Comparison of ENCODE assay signal across 40 cellular contexts in genomic region chr3:164132878-164133277, GRCh38.
"Had no signal": no experiment of that assay in that cellular context is flagged by ENCODE, and none has a peak within 500 bp of the region (broad histone marks: within the 10 kb centered on the region; RNA-seq: fewer than 3 reads in every experiment).

No MANE protein-coding gene starts in this region.

- H3K27me3 ChIP-seq: adrenal gland, ascending aorta, body of pancreas, brain microvascular endothelial cell, breast epithelium, cardiac muscle cell had no signal

- H3K36me3 ChIP-seq: adrenal gland, ascending aorta, brain microvascular endothelial cell, breast epithelium, cardiac muscle cell had no signal

- ATAC-seq: activated naive CD4-positive, alpha-beta T cell treated with anti-CD3 and anti-CD28 coated beads, Interleukin-2, amount 50 U/mL, for 72 hours; activated naive CD8-positive, alpha-beta T cell treated with anti-CD3 and anti-CD28 coated beads, Interleukin-2, amount 50 U/mL, for 24 hours; activated T-cell treated with anti-CD3 and anti-CD28 coated beads, Interleukin-2, amount 50 U/mL, for 4 hours; activated T-cell treated with anti-CD3 and anti-CD28 coated beads, Interleukin-2, amount 50 U/mL, for 72 hours; activated T-helper 17 cell treated with anti-CD3 and anti-CD28 coated beads, Interleukin-2, amount 50 U/mL, for 72 hours; body of pancreas had no signal

- H3K27ac Mint-ChIP-seq: activated naive CD4-positive, alpha-beta T cell treated with anti-CD3 and anti-CD28 coated beads for 36 hours; activated naive CD4-positive, alpha-beta T cell treated with anti-CD3 and anti-CD28 coated beads, Interleukin-2, amount 10 ng/mL, durations not matched to agents 7 days and 5 days; activated naive CD4-positive, alpha-beta T cell treated with anti-CD3 and anti-CD28 coated beads, Interleukin-2, amount 50 U/mL, for 24 hours; activated naive CD4-positive, alpha-beta T cell treated with anti-CD3 and anti-CD28 coated beads, Interleukin-2, amount 50 U/mL, for 72 hours; activated naive CD8-positive, alpha-beta T cell; activated naive CD8-positive, alpha-beta T cell treated with anti-CD3 and anti-CD28 coated beads for 36 hours; activated naive CD8-positive, alpha-beta T cell treated with anti-CD3 and anti-CD28 coated beads, Interleukin-2, amount 10 ng/mL, durations not matched to agents 7 days and 5 days; activated naive CD8-positive, alpha-beta T cell treated with anti-CD3 and anti-CD28 coated beads, Interleukin-2, amount 50 U/mL, for 24 hours; activated T-cell treated with anti-CD3 and anti-CD28 coated beads, Interleukin-2, amount 50 U/mL, for 24 hours; activated T-cell treated with anti-CD3 and anti-CD28 coated beads, Interleukin-2, amount 50 U/mL, for 72 hours; activated T-helper 1 cell treated with anti-CD3 and anti-CD28 coated beads, Interleukin-12 subunit alpha, Interleukin-12 subunit beta, Interleukin-2, Interleukin-4 antibody, amounts not matched to agents 30 ng/mL and 10 ng/mL and 1 ng/mL, durations not matched to agents 14 hours and 24 hours and 36 hours; activated T-helper 17 cell treated with anti-CD3 and anti-CD28 coated beads, Interleukin-2, amount 50 U/mL, for 72 hours; activated T-helper 2 cell treated with anti-CD3 and anti-CD28 coated beads, Interferon-gamma antibody, Interleukin-2, Interleukin-4, amounts not matched to agents 10 μg/mL and 5 μg/mL and 100 μg/mL, durations not matched to agents 14 hours and 24 hours and 36 hours; brain had no signal

- H3K9me3 ChIP-seq: adrenal gland, ascending aorta, body of pancreas, breast epithelium had no signal

- H3K36me3 Mint-ChIP-seq: activated naive CD4-positive, alpha-beta T cell treated with anti-CD3 and anti-CD28 coated beads, Interleukin-2, amount 10 ng/mL, durations not matched to agents 7 days and 5 days; activated naive CD4-positive, alpha-beta T cell treated with anti-CD3 and anti-CD28 coated beads, Interleukin-2, amount 50 U/mL, for 24 hours; activated naive CD4-positive, alpha-beta T cell treated with anti-CD3 and anti-CD28 coated beads, Interleukin-2, amount 50 U/mL, for 72 hours; activated naive CD8-positive, alpha-beta T cell; activated naive CD8-positive, alpha-beta T cell treated with anti-CD3 and anti-CD28 coated beads for 36 hours; activated naive CD8-positive, alpha-beta T cell treated with anti-CD3 and anti-CD28 coated beads, Interleukin-2, amount 10 ng/mL, durations not matched to agents 7 days and 5 days; brain had no signal

- H3K4me1 ChIP-seq: adrenal gland, ascending aorta, body of pancreas, breast epithelium had no signal

- H3K27ac ChIP-seq: adrenal gland, ascending aorta, body of pancreas, brain microvascular endothelial cell, breast epithelium, cardiac muscle cell had no signal

- H3K4me1 Mint-ChIP-seq: activated naive CD4-positive, alpha-beta T cell treated with anti-CD3 and anti-CD28 coated beads, Interleukin-2, amount 10 ng/mL, durations not matched to agents 7 days and 5 days; activated naive CD4-positive, alpha-beta T cell treated with anti-CD3 and anti-CD28 coated beads, Interleukin-2, amount 50 U/mL, for 24 hours; activated naive CD8-positive, alpha-beta T cell treated with anti-CD3 and anti-CD28 coated beads for 36 hours; activated naive CD8-positive, alpha-beta T cell treated with anti-CD3 and anti-CD28 coated beads, Interleukin-2, amount 10 ng/mL, durations not matched to agents 7 days and 5 days; activated naive CD8-positive, alpha-beta T cell treated with anti-CD3 and anti-CD28 coated beads, Interleukin-2, amount 50 U/mL, for 24 hours; activated T-helper 17 cell treated with anti-CD3 and anti-CD28 coated beads, Interleukin-2, amount 50 U/mL, for 72 hours; brain; central memory CD8-positive, alpha-beta T cell had no signal

- FAIRE-seq: astrocyte, bronchial epithelial cell had no signal

- H3K4me3 ChIP-seq: adrenal gland, ascending aorta, body of pancreas, breast epithelium, cardiac muscle cell had no signal

- H3K9me3 Mint-ChIP-seq: activated naive CD8-positive, alpha-beta T cell treated with anti-CD3 and anti-CD28 coated beads, Interleukin-2, amount 10 ng/mL, durations not matched to agents 7 days and 5 days; activated T-cell treated with anti-CD3 and anti-CD28 coated beads, Interleukin-2, amount 50 U/mL, for 4 hours; activated T-helper 1 cell treated with anti-CD3 and anti-CD28 coated beads, Interleukin-12 subunit alpha, Interleukin-12 subunit beta, Interleukin-2, Interleukin-4 antibody, amounts not matched to agents 30 ng/mL and 10 ng/mL and 1 ng/mL, durations not matched to agents 14 hours and 24 hours and 36 hours; brain had no signal

- H3K27me3 Mint-ChIP-seq: activated naive CD4-positive, alpha-beta T cell treated with anti-CD3 and anti-CD28 coated beads, Interleukin-2, amount 10 ng/mL, durations not matched to agents 7 days and 5 days; activated naive CD4-positive, alpha-beta T cell treated with anti-CD3 and anti-CD28 coated beads, Interleukin-2, amount 50 U/mL, for 24 hours; activated naive CD8-positive, alpha-beta T cell; activated naive CD8-positive, alpha-beta T cell treated with anti-CD3 and anti-CD28 coated beads for 36 hours; activated naive CD8-positive, alpha-beta T cell treated with anti-CD3 and anti-CD28 coated beads, Interleukin-2, amount 10 ng/mL, durations not matched to agents 7 days and 5 days; activated naive CD8-positive, alpha-beta T cell treated with anti-CD3 and anti-CD28 coated beads, Interleukin-2, amount 50 U/mL, for 24 hours; activated T-cell treated with anti-CD3 and anti-CD28 coated beads, Interleukin-2, amount 50 U/mL, for 24 hours; activated T-helper 17 cell treated with anti-CD3 and anti-CD28 coated beads, Interleukin-2, amount 50 U/mL, for 72 hours; brain; central memory CD8-positive, alpha-beta T cell had no signal

- DNase-seq: activated effector memory CD4-positive, alpha-beta T cell treated with anti-CD3 and anti-CD28 coated beads, Interleukin-2, amount 50 U/mL, for 16 hours; activated effector memory CD4-positive, alpha-beta T cell treated with Interleukin-2 at 50 U/mL for 16 hours; activated gamma-delta T cell; activated gamma-delta T cell treated with Interleukin-2 at 50 U/mL for 16 hours; activated naive CD4-positive, alpha-beta T cell; activated naive CD4-positive, alpha-beta T cell treated with anti-CD3 and anti-CD28 coated beads for 36 hours; activated naive CD4-positive, alpha-beta T cell treated with anti-CD3 and anti-CD28 coated beads, Interleukin-2, amount 10 ng/mL, durations not matched to agents 7 days and 5 days; activated naive CD4-positive, alpha-beta T cell treated with anti-CD3 and anti-CD28 coated beads, Interleukin-2, amount 50 U/mL, for 16 hours; activated naive CD4-positive, alpha-beta T cell treated with Interleukin-2 at 50 U/mL for 16 hours; activated naive CD8-positive, alpha-beta T cell treated with anti-CD3 and anti-CD28 coated beads for 36 hours; activated naive CD8-positive, alpha-beta T cell treated with anti-CD3 and anti-CD28 coated beads, Interleukin-2, amount 10 ng/mL, durations not matched to agents 7 days and 5 days; activated naive CD8-positive, alpha-beta T cell treated with anti-CD3 and anti-CD28 coated beads, Interleukin-2, amount 50 U/mL, for 24 hours; activated T-cell treated with anti-CD3 and anti-CD28 coated beads, Interleukin-2, amount 50 U/mL, for 1 hour; activated T-cell treated with anti-CD3 and anti-CD28 coated beads, Interleukin-2, amount 50 U/mL, for 24 hours; activated T-cell treated with anti-CD3 and anti-CD28 coated beads, Interleukin-2, amount 50 U/mL, for 4 hours; activated T-cell treated with anti-CD3 and anti-CD28 coated beads, Interleukin-2, amount 50 U/mL, for 48 hours; activated T-cell treated with anti-CD3 and anti-CD28 coated beads, Interleukin-2, amount 50 U/mL, for 72 hours; adrenal gland; amniotic stem cell; amygdala; anterior cingulate cortex; aorta; body of pancreas; brain microvascular endothelial cell; caudate nucleus; central memory CD4-positive, alpha-beta T cell; cerebellar nuclear complex had no signal

- H3K4me3 Mint-ChIP-seq: activated naive CD4-positive, alpha-beta T cell treated with anti-CD3 and anti-CD28 coated beads for 36 hours; activated naive CD4-positive, alpha-beta T cell treated with anti-CD3 and anti-CD28 coated beads, Interleukin-2, amount 10 ng/mL, durations not matched to agents 7 days and 5 days; activated naive CD4-positive, alpha-beta T cell treated with anti-CD3 and anti-CD28 coated beads, Interleukin-2, amount 50 U/mL, for 24 hours; activated naive CD8-positive, alpha-beta T cell; activated naive CD8-positive, alpha-beta T cell treated with anti-CD3 and anti-CD28 coated beads for 36 hours; activated naive CD8-positive, alpha-beta T cell treated with anti-CD3 and anti-CD28 coated beads, Interleukin-2, amount 10 ng/mL, durations not matched to agents 7 days and 5 days; activated naive CD8-positive, alpha-beta T cell treated with anti-CD3 and anti-CD28 coated beads, Interleukin-2, amount 50 U/mL, for 24 hours; activated T-cell treated with anti-CD3 and anti-CD28 coated beads, Interleukin-2, amount 50 U/mL, for 24 hours; activated T-cell treated with anti-CD3 and anti-CD28 coated beads, Interleukin-2, amount 50 U/mL, for 4 hours; activated T-cell treated with anti-CD3 and anti-CD28 coated beads, Interleukin-2, amount 50 U/mL, for 72 hours; activated T-helper 1 cell treated with anti-CD3 and anti-CD28 coated beads, Interleukin-12 subunit alpha, Interleukin-12 subunit beta, Interleukin-2, Interleukin-4 antibody, amounts not matched to agents 30 ng/mL and 10 ng/mL and 1 ng/mL, durations not matched to agents 14 hours and 24 hours and 36 hours; activated T-helper 17 cell treated with anti-CD3 and anti-CD28 coated beads, Interleukin-2, amount 50 U/mL, for 72 hours; brain; central memory CD8-positive, alpha-beta T cell had no signal
